Comparison of ENCODE assay signal across 1 cellular context in genomic region chr9:133946840-133947486, GRCh38.
TF ChIP-seq lines count a peak whose summit lies in the region.

No MANE protein-coding gene starts in this region.

TF ChIP-seq in endothelial cell of umbilical vein, 7 proteins besides CTCF, POLR2A, EP300 and RAD21:
- TF ChIP-seq MYC (IDR thresholded peaks at IDR 0.05; ENCODE audit: low read depth, low read length) = no peak
- TF ChIP-seq POLR2AphosphoS5 (IDR thresholded peaks at IDR 0.05; ENCODE audit: insufficient read depth, low read depth, low read length) = no peak
- no peak for TF ChIP-seq FOS (IDR thresholded peaks at IDR 0.05; ENCODE audit: borderline replicate concordance, insufficient read depth, low read length)
- TF ChIP-seq, protein P1, sequence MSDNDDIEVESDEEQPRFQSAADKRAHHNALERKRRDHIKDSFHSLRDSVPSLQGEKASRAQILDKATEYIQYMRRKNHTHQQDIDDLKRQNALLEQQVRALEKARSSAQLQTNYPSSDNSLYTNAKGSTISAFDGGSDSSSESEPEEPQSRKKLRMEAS (IDR thresholded peaks at IDR 0.05; ENCODE audit: insufficient read depth, insufficient read length) = no peak
